In the genomic region with DNA sequence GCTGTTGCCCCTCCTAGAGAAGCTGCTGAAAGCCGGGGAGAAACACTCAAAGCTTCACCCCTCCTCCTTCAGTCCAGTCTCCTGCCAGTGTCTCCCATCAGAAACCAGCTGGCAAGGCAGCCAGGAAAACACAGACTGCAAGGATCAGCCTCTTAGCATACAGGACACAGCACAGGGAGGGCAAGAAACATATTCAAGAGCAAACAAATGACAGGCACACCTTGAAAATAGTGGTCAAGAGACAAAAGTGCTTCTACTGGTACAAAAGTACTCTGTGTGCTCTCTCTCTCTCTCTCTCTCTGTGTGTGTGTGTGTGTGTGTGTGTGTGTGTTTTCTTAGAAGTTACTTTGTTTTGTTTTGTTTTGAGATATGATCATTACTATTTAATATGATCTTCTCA, we compare ENCODE assay signal across 1 cellular context.
TF ChIP-seq lines count a peak whose summit lies in the region.

No MANE protein-coding gene starts in this region.

TF ChIP-seq in GM23338, 12 proteins besides CTCF, POLR2A, EP300 and RAD21 (continued from another document):
- TF ChIP-seq, protein P1, sequence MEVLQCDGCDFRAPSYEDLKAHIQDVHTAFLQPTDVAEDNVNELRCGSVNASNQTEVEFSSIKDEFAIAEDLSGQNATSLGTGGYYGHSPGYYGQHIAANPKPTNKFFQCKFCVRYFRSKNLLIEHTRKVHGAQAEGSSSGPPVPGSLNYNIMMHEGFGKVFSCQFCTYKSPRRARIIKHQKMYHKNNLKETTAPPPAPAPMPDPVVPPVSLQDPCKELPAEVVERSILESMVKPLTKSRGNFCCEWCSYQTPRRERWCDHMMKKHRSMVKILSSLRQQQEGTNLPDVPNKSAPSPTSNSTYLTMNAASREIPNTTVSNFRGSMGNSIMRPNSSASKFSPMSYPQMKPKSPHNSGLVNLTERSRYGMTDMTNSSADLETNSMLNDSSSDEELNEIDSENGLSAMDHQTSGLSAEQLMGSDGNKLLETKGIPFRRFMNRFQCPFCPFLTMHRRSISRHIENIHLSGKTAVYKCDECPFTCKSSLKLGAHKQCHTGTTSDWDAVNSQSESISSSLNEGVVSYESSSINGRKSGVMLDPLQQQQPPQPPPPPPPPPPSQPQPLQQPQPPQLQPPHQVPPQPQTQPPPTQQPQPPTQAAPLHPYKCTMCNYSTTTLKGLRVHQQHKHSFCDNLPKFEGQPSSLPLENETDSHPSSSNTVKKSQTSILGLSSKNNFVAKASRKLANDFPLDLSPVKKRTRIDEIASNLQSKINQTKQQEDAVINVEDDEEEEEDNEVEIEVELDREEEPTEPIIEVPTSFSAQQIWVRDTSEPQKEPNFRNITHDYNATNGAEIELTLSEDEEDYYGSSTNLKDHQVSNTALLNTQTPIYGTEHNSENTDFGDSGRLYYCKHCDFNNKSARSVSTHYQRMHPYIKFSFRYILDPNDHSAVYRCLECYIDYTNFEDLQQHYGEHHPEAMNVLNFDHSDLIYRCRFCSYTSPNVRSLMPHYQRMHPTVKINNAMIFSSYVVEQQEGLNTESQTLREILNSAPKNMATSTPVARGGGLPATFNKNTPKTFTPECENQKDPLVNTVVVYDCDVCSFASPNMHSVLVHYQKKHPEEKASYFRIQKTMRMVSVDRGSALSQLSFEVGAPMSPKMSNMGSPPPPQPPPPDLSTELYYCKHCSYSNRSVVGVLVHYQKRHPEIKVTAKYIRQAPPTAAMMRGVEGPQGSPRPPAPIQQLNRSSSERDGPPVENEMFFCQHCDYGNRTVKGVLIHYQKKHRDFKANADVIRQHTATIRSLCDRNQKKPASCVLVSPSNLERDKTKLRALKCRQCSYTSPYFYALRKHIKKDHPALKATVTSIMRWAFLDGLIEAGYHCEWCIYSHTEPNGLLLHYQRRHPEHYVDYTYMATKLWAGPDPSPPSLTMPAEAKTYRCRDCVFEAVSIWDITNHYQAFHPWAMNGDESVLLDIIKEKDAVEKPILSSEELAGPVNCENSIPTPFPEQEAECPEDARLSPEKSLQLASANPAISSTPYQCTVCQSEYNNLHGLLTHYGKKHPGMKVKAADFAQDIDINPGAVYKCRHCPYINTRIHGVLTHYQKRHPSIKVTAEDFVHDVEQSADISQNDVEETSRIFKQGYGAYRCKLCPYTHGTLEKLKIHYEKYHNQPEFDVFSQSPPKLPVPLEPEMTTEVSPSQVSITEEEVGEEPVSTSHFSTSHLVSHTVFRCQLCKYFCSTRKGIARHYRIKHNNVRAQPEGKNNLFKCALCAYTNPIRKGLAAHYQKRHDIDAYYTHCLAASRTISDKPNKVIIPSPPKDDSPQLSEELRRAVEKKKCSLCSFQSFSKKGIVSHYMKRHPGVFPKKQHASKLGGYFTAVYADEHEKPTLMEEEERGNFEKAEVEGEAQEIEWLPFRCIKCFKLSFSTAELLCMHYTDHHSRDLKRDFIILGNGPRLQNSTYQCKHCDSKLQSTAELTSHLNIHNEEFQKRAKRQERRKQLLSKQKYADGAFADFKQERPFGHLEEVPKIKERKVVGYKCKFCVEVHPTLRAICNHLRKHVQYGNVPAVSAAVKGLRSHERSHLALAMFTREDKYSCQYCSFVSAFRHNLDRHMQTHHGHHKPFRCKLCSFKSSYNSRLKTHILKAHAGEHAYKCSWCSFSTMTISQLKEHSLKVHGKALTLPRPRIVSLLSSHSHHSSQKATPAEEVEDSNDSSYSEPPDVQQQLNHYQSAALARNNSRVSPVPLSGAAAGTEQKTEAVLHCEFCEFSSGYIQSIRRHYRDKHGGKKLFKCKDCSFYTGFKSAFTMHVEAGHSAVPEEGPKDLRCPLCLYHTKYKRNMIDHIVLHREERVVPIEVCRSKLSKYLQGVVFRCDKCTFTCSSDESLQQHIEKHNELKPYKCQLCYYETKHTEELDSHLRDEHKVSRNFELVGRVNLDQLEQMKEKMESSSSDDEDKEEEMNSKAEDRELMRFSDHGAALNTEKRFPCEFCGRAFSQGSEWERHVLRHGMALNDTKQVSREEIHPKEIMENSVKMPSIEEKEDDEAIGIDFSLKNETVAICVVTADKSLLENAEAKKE (CRISPR knock-in tag; IDR thresholded peaks at IDR 0.05), result no peak
- TF ChIP-seq ZNF114 (CRISPR knock-in tag; IDR thresholded peaks at IDR 0.05) (no peak), JUNB (IDR thresholded peaks at IDR 0.05; ENCODE audit: unreplicated experiment) (no peak), ETS1 (IDR thresholded peaks at IDR 0.05) (no peak)
